19 cellular contexts compared by ENCODE assay signal in genomic region chr18:24785019-24785418, GRCh38.
"Had no signal": no experiment of that assay in that cellular context is flagged by ENCODE, and none has a peak within 500 bp of the region (broad histone marks: within the 10 kb centered on the region; RNA-seq: fewer than 3 reads in every experiment).

No MANE protein-coding gene starts in this region.

- ATAC-seq: left lobe of liver; natural killer cell; psoas muscle; right cardiac atrium; stimulated activated effector memory CD8-positive, alpha-beta T cell treated with anti-CD3 and anti-CD28 coated beads, Interleukin-12 subunit alpha, Interleukin-12 subunit beta, amount 100 ng/mL, for 72 hours had no signal

- H3K4me1 ChIP-seq: psoas muscle, sigmoid colon, stomach, tibial artery had no signal

- FAIRE-seq: colon, frontal cortex, kidney had no signal

- H3K27me3 ChIP-seq: ovary, sigmoid colon, stomach, tibial artery had no signal

- H3K4me3 ChIP-seq: lung, ovary, psoas muscle, sigmoid colon, stomach, tibial artery had no signal

- H3K9me3 ChIP-seq: ovary, psoas muscle, sigmoid colon had no signal

- H3K27ac ChIP-seq: ovary, psoas muscle, sigmoid colon, stomach, tibial artery had no signal

- H3K36me3 ChIP-seq: ovary, sigmoid colon, stomach, tibial artery had no signal

- DNase-seq: effector memory CD4-positive, alpha-beta T cell; erythroblast; kidney; natural killer cell; occipital lobe; ovary; psoas muscle; right cardiac atrium; sigmoid colon; stimulated activated CD4-positive, alpha-beta T cell treated with anti-CD3 and anti-CD28 coated beads, Interleukin-2, amount 100 ng/mL, for 24 hours; stimulated activated CD4-positive, alpha-beta T cell treated with anti-CD3 and anti-CD28 coated beads, Interleukin-4, amount 100 ng/mL, for 24 hours; stimulated activated naive CD4-positive, alpha-beta T cell treated with Interleukin-2 at 50 U/mL for 16 hours; stomach; tibial artery had no signal
